Comparison of ENCODE assay signal across 1 cellular context in genomic region chr10:68725016-68725415, GRCh38.
TF ChIP-seq lines count a peak whose summit lies in the region.

No MANE protein-coding gene starts in this region.

TF ChIP-seq in K562, 482 proteins besides CTCF, POLR2A, EP300 and RAD21:
- TF ChIP-seq ZNF146 (CRISPR knock-in tag; IDR thresholded peaks at IDR 0.05; ENCODE audit: unreplicated experiment) (no peak), POLR2AphosphoS5 (IDR thresholded peaks at IDR 0.05; ENCODE audit: control insufficient read depth, insufficient read depth, low read depth, low read length) (peak; percentile 19; the same call in 1 of the 2 replicates)
TF ChIP-seq in K562: peak in this region for 1.
